In the genomic region with DNA sequence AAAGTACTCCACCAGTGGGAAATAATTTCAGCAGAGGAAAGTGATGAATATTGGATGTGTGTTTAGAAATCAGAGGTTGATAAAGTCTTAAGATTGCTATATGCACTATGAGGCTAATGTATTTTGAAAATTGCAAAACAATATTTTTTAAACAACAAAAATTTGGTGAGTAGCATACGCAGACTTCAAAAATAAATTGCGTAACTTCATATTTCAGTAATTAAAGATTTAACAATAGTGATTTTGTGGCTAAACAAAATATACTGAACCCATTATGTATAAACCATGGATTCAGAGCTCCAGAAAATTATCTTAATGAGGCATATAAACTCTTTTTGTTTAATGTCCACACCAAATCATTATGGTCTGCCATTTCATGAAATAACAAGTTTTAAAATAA, we compare ENCODE assay signal across 19 cellular contexts.
"Had no signal": no experiment of that assay in that cellular context is flagged by ENCODE, and none has a peak within 500 bp of the region (broad histone marks: within the 10 kb centered on the region; RNA-seq: fewer than 3 reads in every experiment).

No MANE protein-coding gene starts in this region.

- H3K4me3 ChIP-seq: adrenal gland, gastrocnemius medialis, left lung, sigmoid colon, tibial artery had no signal

- ATAC-seq: activated CD4-positive, CD25-positive, alpha-beta regulatory T cell treated with anti-CD3 and anti-CD28 coated beads, Interleukin-2, amount 50 U/mL, for 24 hours; activated CD8-positive, alpha-beta T cell treated with anti-CD3 and anti-CD28 coated beads, Interleukin-2, amount 10 ng/mL, durations not matched to agents 7 days and 5 days; activated T-cell treated with anti-CD3 and anti-CD28 coated beads, Interleukin-2, amount 50 U/mL, for 4 hours; gastrocnemius medialis; left lung; stimulated activated memory B cell treated with anti-CD40 and anti-IgM and Interleukin-4, amounts not matched to agents 10 μg/mL and 1 μg/mL and 100 μg/mL, for 72 hours had no signal

- H3K9ac ChIP-seq: parathyroid adenoma had no signal

- H3K36me3 ChIP-seq: adrenal gland, gastrocnemius medialis, left lung, sigmoid colon, tibial artery had no signal

- H3K27me3 ChIP-seq: adrenal gland, gastrocnemius medialis, left lung, sigmoid colon, tibial artery had no signal

- DNase-seq: activated CD4-positive, alpha-beta T cell treated with anti-CD3 and anti-CD28 coated beads, Interleukin-2, amount 10 ng/mL, durations not matched to agents 7 days and 5 days; activated CD8-positive, alpha-beta T cell treated with anti-CD3 and anti-CD28 coated beads, Interleukin-2, amount 10 ng/mL, durations not matched to agents 7 days and 5 days; activated naive CD4-positive, alpha-beta T cell treated with anti-CD3 and anti-CD28 coated beads for 36 hours; activated T-cell treated with anti-CD3 and anti-CD28 coated beads, Interleukin-2, amount 50 U/mL, for 4 hours; adrenal gland; cerebellar nuclear complex; cortex of kidney; effector CD4-positive, alpha-beta T cell; gastrocnemius medialis; head of caudate nucleus; left lung; sigmoid colon; stimulated activated CD4-positive, alpha-beta T cell treated with anti-CD3 and anti-CD28 coated beads, Interleukin-4, amount 100 ng/mL, for 4 hours; T-helper 1 cell; T-helper 9 cell; tibial artery had no signal

- H3K9me3 ChIP-seq: adrenal gland, gastrocnemius medialis, left lung, sigmoid colon, tibial artery had no signal

- H3K27ac ChIP-seq: left lung, parathyroid adenoma, sigmoid colon had no signal
